1 cellular context compared by ENCODE assay signal in the genomic region with DNA sequence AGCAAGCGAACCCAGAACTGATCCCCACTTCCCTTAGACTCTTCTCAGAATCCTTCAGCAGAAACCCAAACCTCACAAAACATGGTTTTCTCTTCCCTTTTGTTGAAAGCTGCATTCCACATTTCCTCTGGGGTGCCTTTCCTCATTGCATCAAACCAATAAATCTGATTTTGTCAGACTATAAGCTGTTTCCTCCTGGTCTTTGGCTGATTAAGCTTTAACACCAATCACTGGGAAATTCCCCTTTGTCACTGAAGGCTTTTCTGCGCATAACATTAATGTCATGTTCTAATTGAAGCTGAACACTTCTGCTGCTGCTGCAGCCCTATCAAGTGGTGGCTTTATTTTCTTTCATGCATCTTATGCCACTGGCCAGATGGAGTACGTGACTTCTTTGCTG.
TF ChIP-seq lines count a peak whose summit lies in the region.

No MANE protein-coding gene starts in this region.

TF ChIP-seq in H1, 55 proteins besides CTCF, POLR2A, EP300 and RAD21 (continued from another document):
- TF ChIP-seq SAP30 (IDR thresholded peaks at IDR 0.05; ENCODE audit: insufficient read depth, insufficient replicate concordance, low read length) (no peak), GABPA (IDR thresholded peaks at IDR 0.05; ENCODE audit: borderline replicate concordance, insufficient read depth, low read length) (no peak), CBX8 (IDR thresholded peaks at IDR 0.05; ENCODE audit: borderline replicate concordance, low read depth, low read length) (no peak), JUN (IDR thresholded peaks at IDR 0.05; ENCODE audit: low read depth, low read length) (no peak), BCL11A (IDR thresholded peaks at IDR 0.05; ENCODE audit: low read depth in 2 of 2, low read length in 2 of 2) (no peak), SP2 (IDR thresholded peaks at IDR 0.05; ENCODE audit: low read length) (no peak), TAF1 (IDR thresholded peaks at IDR 0.05; ENCODE audit: low read depth, low read length) (no peak), ASH2L (IDR thresholded peaks at IDR 0.05; ENCODE audit: low read length) (no peak), SRF (IDR thresholded peaks at IDR 0.05; ENCODE audit: low read depth, low read length) (no peak), YY1 (IDR thresholded peaks at IDR 0.05; ENCODE audit: low read depth, low read length) (no peak), ZNF274 (IDR thresholded peaks at IDR 0.05; ENCODE audit: borderline replicate concordance, extremely low read depth, low read length) (no peak), TEAD4 (IDR thresholded peaks at IDR 0.05; ENCODE audit: low read depth, low read length) (no peak)
